29 cellular contexts compared by ENCODE assay signal in the genomic region with DNA sequence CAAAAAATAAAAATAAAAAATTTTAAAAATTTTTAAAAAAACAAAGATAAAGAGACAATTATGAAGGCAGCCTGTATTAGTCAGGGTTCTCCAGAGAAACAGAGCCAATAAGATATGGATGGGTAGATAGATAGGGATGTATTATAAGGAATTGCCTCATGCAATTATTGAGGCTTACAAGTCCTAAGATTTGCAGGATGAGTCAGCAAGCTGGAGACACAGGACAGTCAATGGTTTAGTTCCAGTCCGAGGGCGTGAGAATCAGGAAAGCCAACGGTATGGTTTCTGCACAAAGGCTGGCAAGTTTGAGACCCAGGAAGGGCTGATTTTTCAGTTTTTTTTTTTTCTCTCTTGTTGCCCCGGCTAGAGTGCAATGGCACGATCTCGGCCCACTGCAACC. TPM values are rescaled to one million over a fixed set of nuclear protein-coding genes. Genes with fewer than 3 reads are reported as not detected.
A peak's percentile ranks its signal among the peaks of the same experiment; 100 is the strongest.
DNase-seq lines count a peak whose midpoint lies in the region; ATAC-seq and TF ChIP-seq lines count a peak whose summit lies in the region.
"Had no signal": no experiment of that assay in that cellular context is flagged by ENCODE, and none has a peak within 500 bp of the region (broad histone marks: within the 10 kb centered on the region; RNA-seq: fewer than 3 reads in every experiment).

No MANE protein-coding gene starts in this region.

- H3K27ac Mint-ChIP-seq in naive thymus-derived CD4-positive, alpha-beta T cell = no peak overlapping the region
- H3K27ac Mint-ChIP-seq: activated CD4-positive, alpha-beta T cell treated with anti-CD3 and anti-CD28 coated beads, Interleukin-2, amount 10 ng/mL, durations not matched to agents 24 days and 14 days; activated CD8-positive, alpha-beta memory T cell treated with anti-CD3 and anti-CD28 coated beads, Interleukin-2, amount 10 ng/mL, durations not matched to agents 7 days and 5 days; activated naive CD8-positive, alpha-beta T cell treated with anti-CD3 and anti-CD28 coated beads, Interleukin-2, amount 10 ng/mL, durations not matched to agents 7 days and 5 days; activated T-helper 17 cell treated with anti-CD3 and anti-CD28 coated beads, Interleukin-2, amount 50 U/mL, for 72 hours; CD14-positive monocyte; endodermal cell; immature natural killer cell; nephron progenitor cell had no signal

- H3K4me3 ChIP-seq in cardiac fibroblast (replicated peaks in 1 of 2; ENCODE audit: low read depth in 2 of 2, low read length in 2 of 2) = no peak overlapping the region
- no peak overlapping the region for H3K4me3 ChIP-seq in naive thymus-derived CD4-positive, alpha-beta T cell (ENCODE audit: low read length)
- no peak overlapping the region for H3K4me3 ChIP-seq in vagina
- H3K4me3 ChIP-seq: body of pancreas, suprapubic skin had no signal

- no peak for ATAC-seq in naive thymus-derived CD4-positive, alpha-beta T cell
- no peak for ATAC-seq in GM21737 (IDR thresholded peaks at IDR 0.05; ENCODE audit: unreplicated experiment)
- ATAC-seq: activated CD8-positive, alpha-beta memory T cell treated with anti-CD3 and anti-CD28 coated beads, Interleukin-2, amount 10 ng/mL, durations not matched to agents 7 days and 5 days; activated T-helper 17 cell treated with anti-CD3 and anti-CD28 coated beads, Interleukin-2, amount 50 U/mL, for 72 hours; body of pancreas; left ventricle myocardium superior had no signal

- intact Hi-C loops in naive thymus-derived CD4-positive, alpha-beta T cell (cut with micrococcal nuclease) = no loop called here
- intact Hi-C loops in vagina (cut with DNase I) = no loop called here

- no peaks in the 10 kb centered on the region for H3K9me3 Mint-ChIP-seq in naive thymus-derived CD4-positive, alpha-beta T cell
- H3K9me3 Mint-ChIP-seq: activated CD4-positive, alpha-beta T cell treated with anti-CD3 and anti-CD28 coated beads, Interleukin-2, amount 10 ng/mL, durations not matched to agents 24 days and 14 days; activated naive CD8-positive, alpha-beta T cell treated with anti-CD3 and anti-CD28 coated beads, Interleukin-2, amount 10 ng/mL, durations not matched to agents 7 days and 5 days; activated T-helper 17 cell treated with anti-CD3 and anti-CD28 coated beads, Interleukin-2, amount 50 U/mL, for 72 hours; CD14-positive monocyte; endodermal cell; immature natural killer cell had no signal

- no peaks in the 10 kb centered on the region for H3K27me3 ChIP-seq in naive thymus-derived CD4-positive, alpha-beta T cell (ENCODE audit: control insufficient read depth in 2 of 2, insufficient read depth in 2 of 2, low read length in 2 of 2)
- H3K27me3 ChIP-seq in vagina = no peaks in the 10 kb centered on the region
- H3K27me3 ChIP-seq: body of pancreas, suprapubic skin had no signal

- POLR2A ChIA-PET in naive thymus-derived CD4-positive, alpha-beta T cell (lab: Charles Lee) = no interaction called here

- no peak overlapping the region for H3K27ac ChIP-seq in naive thymus-derived CD4-positive, alpha-beta T cell (ENCODE audit: low read depth, low read length)
- H3K27ac ChIP-seq in vagina = no peak overlapping the region
- H3K27ac ChIP-seq: body of pancreas, parathyroid adenoma, suprapubic skin had no signal

- TF ChIP-seq POLR2A in vagina (IDR thresholded peaks at IDR 0.05) = no peak

- no peak for TF ChIP-seq CTCF in cardiac fibroblast (IDR thresholded peaks at IDR 0.05; ENCODE audit: low read depth, low read length)
- no peak for TF ChIP-seq CTCF in vagina (IDR thresholded peaks at IDR 0.05)

- H3K36me3 ChIP-seq in naive thymus-derived CD4-positive, alpha-beta T cell (ENCODE audit: control insufficient read depth in 2 of 3, insufficient read depth in 3 of 3, low read length in 3 of 3) = no peaks in the 10 kb centered on the region
- H3K36me3 ChIP-seq in vagina = no peaks in the 10 kb centered on the region
- H3K36me3 ChIP-seq: suprapubic skin had no signal

- CTCF ChIA-PET in naive thymus-derived CD4-positive, alpha-beta T cell (lab: Charles Lee) = interaction anchor here (0.9 kb wide), 1 partner anchor 219 kb away, joined by 5 read pairs; no protein-coding TSS in a partner anchor

- no peak overlapping the region for H3K4me3 Mint-ChIP-seq in naive thymus-derived CD4-positive, alpha-beta T cell
- H3K4me3 Mint-ChIP-seq: activated CD4-positive, alpha-beta T cell treated with anti-CD3 and anti-CD28 coated beads, Interleukin-2, amount 10 ng/mL, durations not matched to agents 24 days and 14 days; activated CD8-positive, alpha-beta memory T cell treated with anti-CD3 and anti-CD28 coated beads, Interleukin-2, amount 10 ng/mL, durations not matched to agents 7 days and 5 days; activated naive CD8-positive, alpha-beta T cell treated with anti-CD3 and anti-CD28 coated beads, Interleukin-2, amount 10 ng/mL, durations not matched to agents 7 days and 5 days; activated T-helper 17 cell treated with anti-CD3 and anti-CD28 coated beads, Interleukin-2, amount 50 U/mL, for 72 hours; CD14-positive monocyte; endodermal cell; immature natural killer cell; nephron progenitor cell had no signal

- DNase-seq in EL = peak; percentile 52
- peak; percentile 16 for DNase-seq in RKO (ENCODE audit: low spot score)
- peak; percentile 39 to 62 for DNase-seq in cardiac fibroblast (ENCODE audit: low read depth in 2 of 2)
- peak; percentile 34 for DNase-seq in kidney tubule cell (ENCODE audit: low spot score)
- no peak for DNase-seq in naive thymus-derived CD4-positive, alpha-beta T cell
- no peak for DNase-seq in vagina (ENCODE audit: extremely low spot score in 2 of 2)
- DNase-seq in GM19238 (ENCODE audit: insufficient read length, low spot score) = no peak
- DNase-seq: activated CD4-positive, alpha-beta T cell treated with anti-CD3 and anti-CD28 coated beads, Interleukin-2, amount 10 ng/mL, durations not matched to agents 24 days and 14 days; activated CD8-positive, alpha-beta memory T cell treated with anti-CD3 and anti-CD28 coated beads, Interleukin-2, amount 10 ng/mL, durations not matched to agents 7 days and 5 days; activated naive CD8-positive, alpha-beta T cell treated with anti-CD3 and anti-CD28 coated beads, Interleukin-2, amount 10 ng/mL, durations not matched to agents 7 days and 5 days; body of pancreas; cortex of kidney; endodermal cell; GF-D8; immature natural killer cell; Kasumi-1; left ventricle myocardium superior; NCI-H1105 treated with DMSO at 0.1 percent for 48 hours; NCI-H2029 treated with DMSO at 0.1 percent for 48 hours; NCI-H226; NCI-H774; nephron progenitor cell; SIG-M5; T-helper 1 cell had no signal

- H3K4me1 Mint-ChIP-seq in naive thymus-derived CD4-positive, alpha-beta T cell = no peaks in the 10 kb centered on the region
- H3K4me1 Mint-ChIP-seq: activated CD4-positive, alpha-beta T cell treated with anti-CD3 and anti-CD28 coated beads, Interleukin-2, amount 10 ng/mL, durations not matched to agents 24 days and 14 days; activated CD8-positive, alpha-beta memory T cell treated with anti-CD3 and anti-CD28 coated beads, Interleukin-2, amount 10 ng/mL, durations not matched to agents 7 days and 5 days; activated naive CD8-positive, alpha-beta T cell treated with anti-CD3 and anti-CD28 coated beads, Interleukin-2, amount 10 ng/mL, durations not matched to agents 7 days and 5 days; activated T-helper 17 cell treated with anti-CD3 and anti-CD28 coated beads, Interleukin-2, amount 50 U/mL, for 72 hours; CD14-positive monocyte; endodermal cell; immature natural killer cell; nephron progenitor cell had no signal

- peaks cover 4 to 9% (median 5%) of the 10 kb centered on the region in 5 donors for H3K27me3 Mint-ChIP-seq in naive thymus-derived CD4-positive, alpha-beta T cell

- no peaks in the 10 kb centered on the region for H3K9me3 ChIP-seq in naive thymus-derived CD4-positive, alpha-beta T cell (ENCODE audit: control insufficient read depth in 2 of 3, low read length in 3 of 3)
- H3K9me3 ChIP-seq in vagina = no peaks in the 10 kb centered on the region
- H3K9me3 ChIP-seq: body of pancreas, suprapubic skin had no signal

- H3K36me3 Mint-ChIP-seq in naive thymus-derived CD4-positive, alpha-beta T cell = no peaks in the 10 kb centered on the region
- H3K36me3 Mint-ChIP-seq: activated CD8-positive, alpha-beta memory T cell treated with anti-CD3 and anti-CD28 coated beads, Interleukin-2, amount 10 ng/mL, durations not matched to agents 7 days and 5 days; activated naive CD8-positive, alpha-beta T cell treated with anti-CD3 and anti-CD28 coated beads, Interleukin-2, amount 10 ng/mL, durations not matched to agents 7 days and 5 days; CD14-positive monocyte had no signal

- no peaks in the 10 kb centered on the region for H3K4me1 ChIP-seq in naive thymus-derived CD4-positive, alpha-beta T cell (ENCODE audit: control insufficient read depth in 2 of 2, insufficient read depth in 2 of 2, low read length in 2 of 2)
- no peaks in the 10 kb centered on the region for H3K4me1 ChIP-seq in vagina
- H3K4me1 ChIP-seq: body of pancreas, parathyroid adenoma, suprapubic skin had no signal

RNA-seq across cellular contexts. Expression of a gene that starts 24.1 kb away (rescaled TPM):
- 10 to 100 TPM; 15.0 to 46.3 (median 29.1) TPM for total RNA-seq in naive thymus-derived CD4-positive, alpha-beta T cell
- polyA plus RNA-seq in naive thymus-derived CD4-positive, alpha-beta T cell = 1 to 10 TPM; 3.3 to 7.8 TPM
- 39.3 TPM for total RNA-seq in vagina

Comparison
In these comparisons a context has a peak if more than half of its experiments do, and no peak if none do; other contexts are left out.
1. DNase-seq: peak in EL (single experiment), RKO (single experiment), cardiac fibroblast (2 of 2) and kidney tubule cell (single experiment); none in naive thymus-derived CD4-positive, alpha-beta T cell (0 of 9), vagina (0 of 2) and GM19238 (single experiment).